20 cellular contexts compared by ENCODE assay signal in the genomic region with DNA sequence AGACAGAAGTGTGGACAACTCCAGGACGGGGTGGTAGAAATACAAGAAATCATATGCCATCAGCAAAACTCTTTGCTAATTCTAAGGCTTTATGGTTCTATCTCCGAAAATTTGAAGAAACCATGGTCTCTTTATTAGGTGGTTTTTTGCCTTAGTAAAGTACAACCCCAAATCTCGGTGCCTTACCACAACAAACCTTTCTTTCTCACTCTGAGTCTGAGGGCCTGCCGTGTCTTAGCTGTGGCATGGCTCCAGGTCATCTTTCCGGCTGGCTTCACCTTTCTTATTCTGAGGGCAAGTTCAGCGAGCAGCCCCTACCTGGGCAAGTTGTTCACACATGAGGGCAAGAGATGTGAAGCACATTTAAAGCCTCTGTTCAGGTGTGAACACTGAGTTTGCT.
DNase-seq lines count a peak whose midpoint lies in the region; ATAC-seq and TF ChIP-seq lines count a peak whose summit lies in the region.
"Had no signal": no experiment of that assay in that cellular context is flagged by ENCODE, and none has a peak within 500 bp of the region (broad histone marks: within the 10 kb centered on the region; RNA-seq: fewer than 3 reads in every experiment).

No MANE protein-coding gene starts in this region.

- WGBS in thyroid gland, 2 donors, result 62 to 74% methylated on average over 6 of the region's 6 CpGs
- 86% methylated on average over 6 of the region's 6 CpGs for WGBS in right lobe of liver (ENCODE audit: insufficient coverage, low coverage, low lambda C conversion rate, missing lambda C conversion rate)

- H3K4me1 Mint-ChIP-seq in GM23338, result no peaks in the 10 kb centered on the region
- H3K4me1 Mint-ChIP-seq: B cell, H9, T-helper 17 cell had no signal

- H3K4me3 Mint-ChIP-seq in GM23338, result no peak overlapping the region
- H3K4me3 Mint-ChIP-seq: B cell; CD4-positive, alpha-beta T cell; H9; T-helper 17 cell had no signal

- peaks cover 7% of the 10 kb centered on the region; the same call in 1 of the 2 replicates for H3K9me2 ChIP-seq in GM23338 (ENCODE audit: insufficient read depth)

- no peaks in the 10 kb centered on the region for H3F3A ChIP-seq in GM23338 (replicated peaks; ENCODE audit: low read depth)

- H3K4me1 ChIP-seq in GM23338 (ENCODE audit: insufficient read depth), result no peaks in the 10 kb centered on the region
- peaks cover 0 to 4% of the 10 kb centered on the region in 2 donors for H3K4me1 ChIP-seq in thyroid gland
- H3K4me1 ChIP-seq in lower lobe of right lung, result no peaks in the 10 kb centered on the region
- no peaks in the 10 kb centered on the region for H3K4me1 ChIP-seq in right lobe of liver

- H3K27ac Mint-ChIP-seq in GM23338, result no peak overlapping the region
- H3K27ac Mint-ChIP-seq: B cell; CD4-positive, alpha-beta T cell; T-helper 17 cell had no signal

- peaks cover 2% of the 10 kb centered on the region for H3K27me3 Mint-ChIP-seq in GM23338 (ENCODE audit: insufficient read depth, low read depth, poor library complexity)
- H3K27me3 Mint-ChIP-seq: B cell; CD4-positive, alpha-beta T cell; T-helper 17 cell had no signal

- H3K4me3 ChIP-seq in GM23338 (no peak overlapping the region), thyroid gland (replicated peaks in 1 of 3) (no peak overlapping the region), lower lobe of right lung (no peak overlapping the region), right lobe of liver (no peak overlapping the region)

- H3K36me3 Mint-ChIP-seq in GM23338 (ENCODE audit: low read depth), result no peaks in the 10 kb centered on the region

- no peak overlapping the region for H3K27ac ChIP-seq in GM23338 (ENCODE audit: low read depth)
- H3K27ac ChIP-seq in thyroid gland, result no peak overlapping the region
- H3K27ac ChIP-seq in lower lobe of right lung, result no peak overlapping the region
- H3K27ac ChIP-seq in right lobe of liver, result no peak overlapping the region

- H4K20me1 ChIP-seq in GM23338 (replicated peaks; ENCODE audit: insufficient read depth), result no peaks in the 10 kb centered on the region

- DNase-seq in GM23338 (ENCODE audit: low spot score) (no peak), thyroid gland (peak; percentile 23 to 34), lower lobe of right lung (no peak), right lobe of liver (no peak), NK-92 (lab: John Stamatoyannopoulos, UW; ENCODE audit: unreplicated experiment) (no peak)
- DNase-seq: ACHN; CD4-positive, alpha-beta T cell; GF-D8; H9; Karpas-422; MM.1S; NCI-H1105; NCI-H1694 treated with DMSO at 0.1 percent for 48 hours; NCI-H446 treated with DMSO at 0.1 percent for 48 hours; NCI-H82; SHP77 treated with DMSO at 0.1 percent for 48 hours; T-helper 17 cell had no signal

- H3K36me3 ChIP-seq in GM23338 (ENCODE audit: insufficient read depth) (no peaks in the 10 kb centered on the region), thyroid gland (no peaks in the 10 kb centered on the region), lower lobe of right lung (no peaks in the 10 kb centered on the region), right lobe of liver (no peaks in the 10 kb centered on the region)

- intact Hi-C loops in thyroid gland (cut with DNase I) (no loop called here), lower lobe of right lung (cut with DNase I) (no loop called here), right lobe of liver (cut with DNase I) (no loop called here)

- TF ChIP-seq POLR2A in thyroid gland (IDR thresholded peaks at IDR 0.05) (no peak), right lobe of liver (IDR thresholded peaks at IDR 0.05) (no peak)

- no peak overlapping the region for H3K4me2 ChIP-seq in GM23338

- H3K27me3 ChIP-seq in GM23338 (ENCODE audit: insufficient read depth), result no peaks in the 10 kb centered on the region
- H3K27me3 ChIP-seq in thyroid gland, result no peaks in the 10 kb centered on the region
- H3K27me3 ChIP-seq in lower lobe of right lung (ENCODE audit: low read depth), result no peaks in the 10 kb centered on the region
- H3K27me3 ChIP-seq in right lobe of liver, result no peaks in the 10 kb centered on the region

- H3K79me2 ChIP-seq in GM23338 (replicated peaks; ENCODE audit: insufficient read depth), result no peaks in the 10 kb centered on the region

- ATAC-seq in GM18858 (IDR thresholded peaks at IDR 0.05; ENCODE audit: unreplicated experiment) (peak; percentile 70), GM23338 (no peak), HG03432 (IDR thresholded peaks at IDR 0.05; ENCODE audit: unreplicated experiment) (peak; percentile 80), lower lobe of right lung (no peak), right lobe of liver (no peak)
- ATAC-seq: T-helper 17 cell had no signal

- H3K9me3 ChIP-seq in thyroid gland, result no peaks in the 10 kb centered on the region
- no peaks in the 10 kb centered on the region for H3K9me3 ChIP-seq in lower lobe of right lung
- H3K9me3 ChIP-seq in right lobe of liver, result no peaks in the 10 kb centered on the region

- H2AFZ ChIP-seq in GM23338, result peak overlapping the region; percentile 61; the same call in 1 of the 2 replicates

- TF ChIP-seq CTCF in GM23338 (conservative IDR thresholded peaks at IDR 0.05; ENCODE audit: low read depth in 2 of 2), result no peak
- TF ChIP-seq CTCF in thyroid gland (IDR thresholded peaks at IDR 0.05), result no peak
- no peak for TF ChIP-seq CTCF in lower lobe of right lung (IDR thresholded peaks at IDR 0.05)
- no peak for TF ChIP-seq CTCF in right lobe of liver (IDR thresholded peaks at IDR 0.05)

- H3K9me3 Mint-ChIP-seq in GM23338, result no peaks in the 10 kb centered on the region
- H3K9me3 Mint-ChIP-seq: CD4-positive, alpha-beta T cell had no signal

TF ChIP-seq in GM23338, 12 proteins besides CTCF, POLR2A, EP300 and RAD21:
- TF ChIP-seq, protein P1, sequence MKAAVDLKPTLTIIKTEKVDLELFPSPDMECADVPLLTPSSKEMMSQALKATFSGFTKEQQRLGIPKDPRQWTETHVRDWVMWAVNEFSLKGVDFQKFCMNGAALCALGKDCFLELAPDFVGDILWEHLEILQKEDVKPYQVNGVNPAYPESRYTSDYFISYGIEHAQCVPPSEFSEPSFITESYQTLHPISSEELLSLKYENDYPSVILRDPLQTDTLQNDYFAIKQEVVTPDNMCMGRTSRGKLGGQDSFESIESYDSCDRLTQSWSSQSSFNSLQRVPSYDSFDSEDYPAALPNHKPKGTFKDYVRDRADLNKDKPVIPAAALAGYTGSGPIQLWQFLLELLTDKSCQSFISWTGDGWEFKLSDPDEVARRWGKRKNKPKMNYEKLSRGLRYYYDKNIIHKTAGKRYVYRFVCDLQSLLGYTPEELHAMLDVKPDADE (IDR thresholded peaks at IDR 0.05), result no peak
- no peak for TF ChIP-seq EZH2 (IDR thresholded peaks at IDR 0.05; ENCODE audit: low read depth, unreplicated experiment)
- no peak for TF ChIP-seq POLR2AphosphoS5 (IDR thresholded peaks at IDR 0.05; ENCODE audit: low read depth)
- TF ChIP-seq ZNF331 (CRISPR knock-in tag; IDR thresholded peaks at IDR 0.05; ENCODE audit: low read depth), result no peak
- no peak for TF ChIP-seq CREB1 (CRISPR knock-in tag; IDR thresholded peaks at IDR 0.05; ENCODE audit: low read depth)
- TF ChIP-seq JUNB (IDR thresholded peaks at IDR 0.05; ENCODE audit: unreplicated experiment), result no peak

Comparison
In these comparisons a context has a peak if more than half of its experiments do, and no peak if none do; other contexts are left out.
1. ATAC-seq: peak in GM18858 (single experiment) and HG03432 (single experiment); none in GM23338 (single experiment), lower lobe of right lung (0 of 2) and right lobe of liver (0 of 4).
2. DNase-seq: peak in thyroid gland (2 of 2); none in GM23338 (single experiment), lower lobe of right lung (single experiment), right lobe of liver (0 of 3) and NK-92 (single experiment).